27 cellular contexts compared by ENCODE assay signal in the genomic region with DNA sequence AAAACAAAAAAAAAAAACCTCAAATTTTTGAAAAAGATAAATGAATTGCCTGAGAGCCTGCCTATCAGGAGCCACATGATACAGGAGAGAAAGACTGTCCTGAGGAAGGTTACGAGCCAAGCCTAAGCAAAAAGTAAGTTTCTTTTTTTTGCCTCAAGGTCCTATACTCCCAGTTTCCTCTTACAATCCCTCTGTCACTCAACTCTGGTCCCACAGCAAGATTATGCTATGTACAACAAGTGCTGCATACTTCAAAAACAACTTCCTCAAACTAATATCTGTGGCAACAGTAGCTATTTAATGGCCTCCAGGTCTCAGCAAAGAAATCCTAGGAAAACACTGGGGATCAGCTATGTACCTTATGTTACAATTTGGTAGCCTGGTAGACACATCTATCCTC. TPM values are rescaled to one million over a fixed set of nuclear protein-coding genes. Genes with fewer than 3 reads are reported as not detected.
"Had no signal": no experiment of that assay in that cellular context is flagged by ENCODE, and none has a peak within 500 bp of the region (broad histone marks: within the 10 kb centered on the region; RNA-seq: fewer than 3 reads in every experiment).

No MANE protein-coding gene starts in this region.

- H3K36me3 Mint-ChIP-seq: natural killer cell had no signal

- DNase-seq: activated CD4-positive, alpha-beta T cell treated with anti-CD3 and anti-CD28 coated beads, Interleukin-2, amount 10 ng/mL, durations not matched to agents 24 days and 14 days; activated CD4-positive, CD25-positive, alpha-beta regulatory T cell; activated CD8-positive, alpha-beta memory T cell treated with anti-CD3 and anti-CD28 coated beads, Interleukin-2, amount 50 U/mL, for 4 hours; activated CD8-positive, alpha-beta T cell treated with anti-CD3 and anti-CD28 coated beads, Interleukin-2, amount 10 ng/mL, durations not matched to agents 7 days and 5 days; activated effector memory CD4-positive, alpha-beta T cell treated with Interleukin-2 at 50 U/mL for 16 hours; activated naive CD4-positive, alpha-beta T cell treated with anti-CD3 and anti-CD28 coated beads, Interleukin-2, amount 10 ng/mL, durations not matched to agents 7 days and 5 days; activated T-cell treated with anti-CD3 and anti-CD28 coated beads, Interleukin-2, amount 50 U/mL, for 4 hours; colonic mucosa; endodermal cell; head of caudate nucleus; natural killer cell; pancreas; right lobe of liver; small intestine; stimulated activated CD4-positive, alpha-beta T cell treated with anti-CD3 and anti-CD28 coated beads, Interleukin-15, amount 100 ng/mL, for 24 hours; stimulated activated CD4-positive, alpha-beta T cell treated with anti-CD3 and anti-CD28 coated beads, Interleukin-2, amount 100 ng/mL, for 48 hours; stimulated activated naive CD8-positive, alpha-beta T cell treated with anti-CD3 and anti-CD28 coated beads, Interleukin-15, amount 100 ng/mL, for 72 hours; T-helper 17 cell; transverse colon had no signal

- H3K4me1 Mint-ChIP-seq: endodermal cell had no signal

- H3K27ac ChIP-seq: ascending aorta, colonic mucosa, epithelial cell of prostate, pancreas, right lobe of liver, suprapubic skin, transverse colon had no signal

- H3K9me3 Mint-ChIP-seq: central memory CD8-positive, alpha-beta T cell; natural killer cell had no signal

- H3K27me3 Mint-ChIP-seq: activated CD4-positive, alpha-beta T cell treated with anti-CD3 and anti-CD28 coated beads, Interleukin-2, amount 10 ng/mL, durations not matched to agents 24 days and 14 days; activated naive CD4-positive, alpha-beta T cell treated with anti-CD3 and anti-CD28 coated beads, Interleukin-2, amount 10 ng/mL, durations not matched to agents 7 days and 5 days; central memory CD8-positive, alpha-beta T cell; stimulated activated naive CD8-positive, alpha-beta T cell treated with anti-CD3 and anti-CD28 coated beads, Interleukin-15, amount 100 ng/mL, for 72 hours; T-helper 17 cell had no signal

- H3K4me3 ChIP-seq: ascending aorta, colonic mucosa, lung, pancreas, right lobe of liver, suprapubic skin, transverse colon had no signal

- H3K4me1 ChIP-seq: ascending aorta, colonic mucosa, pancreas, suprapubic skin, transverse colon had no signal

- H3K4me3 Mint-ChIP-seq: activated CD4-positive, alpha-beta T cell treated with anti-CD3 and anti-CD28 coated beads, Interleukin-2, amount 10 ng/mL, durations not matched to agents 24 days and 14 days; activated CD8-positive, alpha-beta T cell treated with anti-CD3 and anti-CD28 coated beads, Interleukin-2, amount 10 ng/mL, durations not matched to agents 7 days and 5 days; activated naive CD4-positive, alpha-beta T cell treated with anti-CD3 and anti-CD28 coated beads, Interleukin-2, amount 10 ng/mL, durations not matched to agents 7 days and 5 days; activated T-cell treated with anti-CD3 and anti-CD28 coated beads, Interleukin-2, amount 50 U/mL, for 4 hours; central memory CD8-positive, alpha-beta T cell; endodermal cell; natural killer cell; stimulated activated naive CD8-positive, alpha-beta T cell treated with anti-CD3 and anti-CD28 coated beads, Interleukin-15, amount 100 ng/mL, for 72 hours; T-helper 17 cell had no signal

- H3K27ac Mint-ChIP-seq: activated CD4-positive, alpha-beta T cell treated with anti-CD3 and anti-CD28 coated beads, Interleukin-2, amount 10 ng/mL, durations not matched to agents 24 days and 14 days; activated CD8-positive, alpha-beta T cell treated with anti-CD3 and anti-CD28 coated beads, Interleukin-2, amount 10 ng/mL, durations not matched to agents 7 days and 5 days; activated naive CD4-positive, alpha-beta T cell treated with anti-CD3 and anti-CD28 coated beads, Interleukin-2, amount 10 ng/mL, durations not matched to agents 7 days and 5 days; endodermal cell; natural killer cell; stimulated activated naive CD8-positive, alpha-beta T cell treated with anti-CD3 and anti-CD28 coated beads, Interleukin-15, amount 100 ng/mL, for 72 hours; T-helper 17 cell had no signal

- FAIRE-seq: frontal cortex, keratinocyte, pancreas, small intestine, TTC549 had no signal

- H3K9me3 ChIP-seq: ascending aorta, colonic mucosa, pancreas, right lobe of liver, suprapubic skin, transverse colon had no signal

- H3K27me3 ChIP-seq: ascending aorta, colonic mucosa, pancreas, right lobe of liver, suprapubic skin, transverse colon had no signal

- H3K36me3 ChIP-seq: ascending aorta, colonic mucosa, pancreas, right lobe of liver, suprapubic skin, transverse colon had no signal

- ATAC-seq: activated CD8-positive, alpha-beta T cell treated with anti-CD3 and anti-CD28 coated beads, Interleukin-2, amount 10 ng/mL, durations not matched to agents 7 days and 5 days; activated T-cell treated with anti-CD3 and anti-CD28 coated beads, Interleukin-2, amount 50 U/mL, for 4 hours; natural killer cell; pancreas; right lobe of liver; stimulated activated naive CD8-positive, alpha-beta T cell treated with anti-CD3 and anti-CD28 coated beads, Interleukin-15, amount 100 ng/mL, for 72 hours; T-helper 17 cell had no signal

RNA-seq across cellular contexts. Expression of gene PLN, which starts 46.8 kb away (rescaled TPM):
- total RNA-seq: activated CD4-positive, alpha-beta T cell treated with anti-CD3 and anti-CD28 coated beads, Interleukin-2, amount 10 ng/mL, durations not matched to agents 24 days and 14 days; activated CD8-positive, alpha-beta T cell treated with anti-CD3 and anti-CD28 coated beads, Interleukin-2, amount 10 ng/mL, durations not matched to agents 7 days and 5 days; endodermal cell; natural killer cell; T-helper 17 cell had no signal
- polyA plus RNA-seq: keratinocyte had no signal
